In the genomic region with DNA sequence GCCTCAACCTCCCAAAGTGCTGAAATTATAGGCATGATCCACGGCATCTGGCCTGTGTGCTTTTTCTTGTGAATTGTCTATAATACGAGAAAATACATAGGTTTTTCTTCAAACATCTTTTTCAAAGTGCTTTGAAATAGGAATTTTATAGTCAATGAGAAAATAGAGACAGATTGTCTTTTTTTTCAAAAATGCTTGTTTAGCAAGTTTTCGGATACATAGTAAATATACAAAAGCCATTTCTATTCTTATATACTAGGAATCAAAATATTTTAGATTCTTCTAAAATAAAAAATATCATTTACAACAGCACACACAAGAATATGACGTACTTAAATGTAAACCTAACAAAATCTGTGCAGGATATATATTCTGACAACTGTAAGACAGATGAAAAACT, we compare ENCODE assay signal across 30 cellular contexts. TPM values are rescaled to one million over a fixed set of nuclear protein-coding genes. Genes with fewer than 3 reads are reported as not detected.
"Had no signal": no experiment of that assay in that cellular context is flagged by ENCODE, and none has a peak within 500 bp of the region (broad histone marks: within the 10 kb centered on the region; RNA-seq: fewer than 3 reads in every experiment).

No MANE protein-coding gene starts in this region.

- H2AFZ ChIP-seq: parathyroid adenoma had no signal

- H3K27me3 Mint-ChIP-seq: type B pancreatic cell had no signal

- H3K27ac Mint-ChIP-seq: endodermal cell; memory B cell; mesothelial cell of epicardium; naive B cell; natural killer cell treated with Interleukin-12 subunit alpha and Interleukin-12 subunit beta and Interleukin-15 and Interleukin-18, amount 100 ng/mL, for 72 hours; progenitor cell of endocrine pancreas; stimulated activated memory B cell treated with anti-CD40 and anti-IgM and Interleukin-4, amounts not matched to agents 10 μg/mL and 1 μg/mL and 100 μg/mL, for 72 hours; type B pancreatic cell had no signal

- ATAC-seq: esophagus mucosa; gastrocnemius medialis; left ventricle myocardium superior; mucosa of descending colon; natural killer cell treated with Interleukin-12 subunit alpha and Interleukin-12 subunit beta and Interleukin-15 and Interleukin-18, amount 100 ng/mL, for 72 hours; sciatic nerve; stimulated activated memory B cell treated with anti-CD40 and anti-IgM and Interleukin-4, amounts not matched to agents 10 μg/mL and 1 μg/mL and 100 μg/mL, for 72 hours; stimulated activated naive CD8-positive, alpha-beta T cell treated with anti-CD3 and anti-CD28 coated beads, Interleukin-15, Interleukin-2, amounts not matched to agents 100 U/mL and 50 U/mL, for 24 hours had no signal

- H3K9me3 ChIP-seq: gastrocnemius medialis, mucosa of descending colon, neutrophil, right atrium auricular region, testis, tibial artery had no signal

- H3K27me3 ChIP-seq: right atrium auricular region, testis, tibial artery had no signal

- H3K4me3 ChIP-seq: dorsolateral prefrontal cortex, gastrocnemius medialis, lung, mucosa of descending colon, right atrium auricular region, testis, tibial artery had no signal

- H3K9me3 Mint-ChIP-seq: endodermal cell; memory B cell; mesothelial cell of epicardium; naive B cell; natural killer cell treated with Interleukin-12 subunit alpha and Interleukin-12 subunit beta and Interleukin-15 and Interleukin-18, amount 100 ng/mL, for 72 hours; neural crest cell; stimulated activated memory B cell treated with anti-CD40 and anti-IgM and Interleukin-4, amounts not matched to agents 10 μg/mL and 1 μg/mL and 100 μg/mL, for 72 hours had no signal

- DNase-seq: dorsolateral prefrontal cortex; effector CD4-positive, alpha-beta T cell; endodermal cell; gastrocnemius medialis; left ventricle myocardium superior; mucosa of descending colon; naive B cell; stimulated activated CD4-positive, alpha-beta T cell treated with anti-CD3 and anti-CD28 coated beads, Interleukin-2, amount 100 ng/mL, for 24 hours; stimulated activated CD4-positive, alpha-beta T cell treated with anti-CD3 and anti-CD28 coated beads, Interleukin-4, amount 100 ng/mL, for 4 hours; stimulated activated naive CD8-positive, alpha-beta T cell treated with anti-CD3 and anti-CD28 coated beads, Interleukin-15, Interleukin-2, amounts not matched to agents 100 U/mL and 50 U/mL, for 24 hours; substantia nigra; testis; tibial artery had no signal

- H3K27ac ChIP-seq: dorsolateral prefrontal cortex, epithelial cell of prostate, gastrocnemius medialis, neutrophil, parathyroid adenoma, right atrium auricular region, testis, tibial artery had no signal

- H3K4me3 Mint-ChIP-seq: endodermal cell; memory B cell; mesothelial cell of epicardium; naive B cell; natural killer cell treated with Interleukin-12 subunit alpha and Interleukin-12 subunit beta and Interleukin-15 and Interleukin-18, amount 100 ng/mL, for 72 hours; neural crest cell; stimulated activated memory B cell treated with anti-CD40 and anti-IgM and Interleukin-4, amounts not matched to agents 10 μg/mL and 1 μg/mL and 100 μg/mL, for 72 hours; type B pancreatic cell had no signal

- H3K4me1 Mint-ChIP-seq: endodermal cell; memory B cell; naive B cell; neural crest cell; stimulated activated memory B cell treated with anti-CD40 and anti-IgM and Interleukin-4, amounts not matched to agents 10 μg/mL and 1 μg/mL and 100 μg/mL, for 72 hours had no signal

- H3K36me3 ChIP-seq: gastrocnemius medialis, neutrophil, right atrium auricular region, tibial artery had no signal

- H3K36me3 Mint-ChIP-seq: memory B cell; mesothelial cell of epicardium; naive B cell; natural killer cell treated with Interleukin-12 subunit alpha and Interleukin-12 subunit beta and Interleukin-15 and Interleukin-18, amount 100 ng/mL, for 72 hours; stimulated activated memory B cell treated with anti-CD40 and anti-IgM and Interleukin-4, amounts not matched to agents 10 μg/mL and 1 μg/mL and 100 μg/mL, for 72 hours; type B pancreatic cell had no signal

- H3K4me1 ChIP-seq: gastrocnemius medialis, parathyroid adenoma, right atrium auricular region, testis, tibial artery had no signal

- H3K9ac ChIP-seq: parathyroid adenoma had no signal

- H3K79me2 ChIP-seq: parathyroid adenoma had no signal

RNA-seq across cellular contexts. Expression of a gene that starts 1.6 kb away (rescaled TPM):
- total RNA-seq: dorsolateral prefrontal cortex; endodermal cell; esophagus mucosa; gastrocnemius medialis; glomerular endothelial cell; left ventricle myocardium superior; lung; mesothelial cell of epicardium; mucosa of descending colon; natural killer cell treated with Interleukin-12 subunit alpha and Interleukin-12 subunit beta and Interleukin-15 and Interleukin-18, amount 100 ng/mL, for 72 hours; neural crest cell; omental fat pad; progenitor cell of endocrine pancreas; right atrium auricular region; sciatic nerve had no signal
- polyA plus RNA-seq: keratinocyte, lung had no signal
